ENCODE assay signal across 10 cellular contexts in the genomic region with DNA sequence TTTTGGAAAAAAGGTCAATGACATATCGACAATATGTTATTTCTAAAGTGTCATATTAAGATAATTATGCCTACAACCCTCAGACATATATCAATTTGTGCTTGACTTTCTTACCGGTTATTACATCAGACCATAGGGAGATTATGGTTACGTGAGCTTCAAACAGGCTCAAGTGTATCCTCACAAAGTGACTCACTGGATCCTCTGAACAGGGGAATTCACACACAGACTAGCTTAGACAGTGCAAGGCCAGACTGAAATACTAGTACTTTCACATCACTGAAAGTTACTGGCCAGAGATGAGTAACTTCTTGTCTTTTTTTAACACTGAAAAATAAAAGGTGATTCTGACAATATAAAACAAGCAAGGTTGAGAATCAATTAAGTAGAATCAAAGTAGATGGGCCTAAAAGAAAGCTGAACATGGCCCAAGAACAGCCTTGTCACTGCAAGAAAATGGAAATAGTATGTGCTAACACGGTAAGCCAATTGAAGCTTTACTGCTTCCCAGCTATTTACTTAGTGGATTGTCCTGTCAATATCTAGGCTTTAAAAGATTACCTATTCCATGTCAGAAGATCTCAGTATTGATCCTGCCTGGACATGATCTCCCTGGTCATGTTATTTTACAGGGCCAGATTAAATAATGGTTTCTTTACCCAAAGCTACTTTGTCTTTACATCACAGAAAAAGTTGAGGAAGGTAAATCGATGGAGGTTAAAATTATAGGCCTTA.
A peak's percentile ranks its signal among the peaks of the same experiment; 100 is the strongest.
DNase-seq lines count a peak whose midpoint lies in the region; ATAC-seq and TF ChIP-seq lines count a peak whose summit lies in the region.
"Had no signal": no experiment of that assay in that cellular context is flagged by ENCODE, and none has a peak within 500 bp of the region (broad histone marks: within the 10 kb centered on the region; RNA-seq: fewer than 3 reads in every experiment).

No MANE protein-coding gene starts in this region.

- DNase-seq in AG08396 (ENCODE audit: low spot score) (peak; percentile 29), NCI-H82 (lab: John Stamatoyannopoulos, UW) (peak; percentile 78), foreskin fibroblast (peak; percentile 48 to 76), retina (no peak), G401 (ENCODE audit: low spot score) (no peak)
- DNase-seq: activated CD4-positive, alpha-beta T cell treated with anti-CD3 and anti-CD28 coated beads, Interleukin-2, amount 50 U/mL, for 4 hours; head of caudate nucleus had no signal

- in situ Hi-C loops in G401 (cut with HindIII; ENCODE audit: low sequenced_read_pairs), result no loop called here

- H3K4me3 ChIP-seq in foreskin fibroblast (ENCODE audit: low read depth in 1 of 2, low read length in 2 of 2), result no peak overlapping the region

- TF ChIP-seq CTCF in foreskin fibroblast (IDR thresholded peaks at IDR 0.05; ENCODE audit: low read depth, low read length), result no peak

- ATAC-seq in GM21717 (IDR thresholded peaks at IDR 0.05; ENCODE audit: unreplicated experiment) (peak; percentile 86), HG03025 (IDR thresholded peaks at IDR 0.05; ENCODE audit: low FRiP score, unreplicated experiment) (no peak), GM21526 (IDR thresholded peaks at IDR 0.05; ENCODE audit: low FRiP score, unreplicated experiment) (no peak)

Comparison
In these comparisons a context has a peak if more than half of its experiments do, and no peak if none do; other contexts are left out.
1. DNase-seq: peak in AG08396 (single experiment), NCI-H82 (single experiment) and foreskin fibroblast (2 of 2); none in retina (single experiment) and G401 (single experiment).